ENCODE assay signal across 26 cellular contexts in the genomic region with DNA sequence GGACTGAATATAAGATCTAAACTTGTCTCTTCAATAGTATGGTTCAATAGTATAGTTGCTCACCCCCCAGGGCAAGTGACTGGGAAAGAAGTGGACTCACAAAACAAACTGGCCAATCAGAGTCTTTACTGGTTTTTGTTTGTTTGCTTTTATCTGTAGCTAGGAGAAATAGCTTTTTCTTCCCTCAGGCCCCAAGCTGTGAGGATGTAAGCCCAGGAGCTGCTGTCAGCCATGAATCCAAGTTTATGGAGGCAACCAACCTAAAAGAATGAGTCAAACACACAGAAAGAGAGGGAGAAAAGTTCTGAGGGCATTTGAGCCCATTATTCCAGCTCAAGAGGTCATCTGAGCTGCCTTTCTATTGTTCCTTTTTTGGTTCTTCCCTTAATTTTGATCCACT.
"Had no signal": no experiment of that assay in that cellular context is flagged by ENCODE, and none has a peak within 500 bp of the region (broad histone marks: within the 10 kb centered on the region; RNA-seq: fewer than 3 reads in every experiment).

No MANE protein-coding gene starts in this region.

- H3K27ac ChIP-seq: ascending aorta, brain microvascular endothelial cell, colonic mucosa, foreskin keratinocyte, gastrocnemius medialis, heart left ventricle had no signal

- DNase-seq: activated CD4-positive, alpha-beta memory T cell treated with anti-CD3 and anti-CD28 coated beads for 36 hours; activated CD4-positive, alpha-beta T cell treated with anti-CD3 and anti-CD28 coated beads for 36 hours; activated CD4-positive, alpha-beta T cell treated with anti-CD3 and anti-CD28 coated beads, Interleukin-2, amount 10 ng/mL, durations not matched to agents 24 days and 14 days; activated CD4-positive, CD25-positive, alpha-beta regulatory T cell; activated CD4-positive, CD25-positive, alpha-beta regulatory T cell treated with anti-CD3 and anti-CD28 coated beads, Interleukin-2, amount 50 U/mL, for 72 hours; activated CD8-positive, alpha-beta memory T cell treated with anti-CD3 and anti-CD28 coated beads, Interleukin-2, amount 50 U/mL, for 48 hours; activated CD8-positive, alpha-beta T cell treated with anti-CD3 and anti-CD28 coated beads, Interleukin-2, amount 10 ng/mL, durations not matched to agents 7 days and 5 days; activated gamma-delta T cell; activated naive CD4-positive, alpha-beta T cell; activated naive CD4-positive, alpha-beta T cell treated with anti-CD3 and anti-CD28 coated beads, Interleukin-2, amount 10 ng/mL, durations not matched to agents 7 days and 5 days; activated naive CD8-positive, alpha-beta T cell treated with anti-CD3 and anti-CD28 coated beads, Interleukin-2, amount 10 ng/mL, durations not matched to agents 7 days and 5 days; activated T-cell treated with anti-CD3 and anti-CD28 coated beads for 4 hours; activated T-cell treated with anti-CD3 and anti-CD28 coated beads, Interleukin-2, amount 50 U/mL, for 24 hours; activated T-cell treated with anti-CD3 and anti-CD28 coated beads, Interleukin-2, amount 50 U/mL, for 72 hours; brain microvascular endothelial cell; caudate nucleus; colonic mucosa; effector CD8-positive, alpha-beta T cell; foreskin keratinocyte; gastrocnemius medialis; glutamatergic neuron; heart left ventricle; T-helper 1 cell; T-helper 17 cell; T1000 had no signal

- H3K4me3 ChIP-seq: ascending aorta, colonic mucosa, gastrocnemius medialis, heart left ventricle had no signal
